In genomic region chr3:148882288-148882687, GRCh38 we compare ENCODE assay signal across 19 cellular contexts. TPM values are rescaled to one million over a fixed set of nuclear protein-coding genes. Genes with fewer than 3 reads are reported as not detected.
A peak's percentile ranks its signal among the peaks of the same experiment; 100 is the strongest.
DNase-seq lines count a peak whose midpoint lies in the region; ATAC-seq and TF ChIP-seq lines count a peak whose summit lies in the region.
"Had no signal": no experiment of that assay in that cellular context is flagged by ENCODE, and none has a peak within 500 bp of the region (broad histone marks: within the 10 kb centered on the region; RNA-seq: fewer than 3 reads in every experiment).

No MANE protein-coding gene starts in this region.

- no peaks in the 10 kb centered on the region for H3K9me3 Mint-ChIP-seq in activated CD8-positive, alpha-beta memory T cell treated with anti-CD3 and anti-CD28 coated beads, Interleukin-2, amount 10 ng/mL, durations not matched to agents 7 days and 5 days (ENCODE audit: low read depth)
- no peaks in the 10 kb centered on the region for H3K9me3 Mint-ChIP-seq in nephron progenitor cell
- H3K9me3 Mint-ChIP-seq: activated naive CD4-positive, alpha-beta T cell treated with anti-CD3 and anti-CD28 coated beads, Interleukin-2, amount 10 ng/mL, durations not matched to agents 7 days and 5 days; stimulated activated memory B cell treated with anti-CD40 and anti-IgM and Interleukin-4, amounts not matched to agents 10 μg/mL and 1 μg/mL and 100 μg/mL, for 72 hours had no signal

- TF ChIP-seq CTCF in nephron progenitor cell (IDR thresholded peaks at IDR 0.05) = no peak

- ATAC-seq in activated CD8-positive, alpha-beta memory T cell treated with anti-CD3 and anti-CD28 coated beads, Interleukin-2, amount 10 ng/mL, durations not matched to agents 7 days and 5 days = no peak
- no peak for ATAC-seq in sciatic nerve
- ATAC-seq: foreskin keratinocyte; psoas muscle; stimulated activated memory B cell treated with anti-CD40 and anti-IgM and Interleukin-4, amounts not matched to agents 10 μg/mL and 1 μg/mL and 100 μg/mL, for 72 hours had no signal

- H3K27me3 Mint-ChIP-seq in activated CD8-positive, alpha-beta memory T cell treated with anti-CD3 and anti-CD28 coated beads, Interleukin-2, amount 10 ng/mL, durations not matched to agents 7 days and 5 days = peaks cover 20% of the 10 kb centered on the region
- no peaks in the 10 kb centered on the region for H3K27me3 Mint-ChIP-seq in nephron progenitor cell (ENCODE audit: low read depth, poor library complexity)

- no peak overlapping the region for H3K4me3 Mint-ChIP-seq in activated CD8-positive, alpha-beta memory T cell treated with anti-CD3 and anti-CD28 coated beads, Interleukin-2, amount 10 ng/mL, durations not matched to agents 7 days and 5 days
- H3K4me3 Mint-ChIP-seq in nephron progenitor cell = no peak overlapping the region
- H3K4me3 Mint-ChIP-seq: activated naive CD4-positive, alpha-beta T cell treated with anti-CD3 and anti-CD28 coated beads, Interleukin-2, amount 10 ng/mL, durations not matched to agents 7 days and 5 days; stimulated activated memory B cell treated with anti-CD40 and anti-IgM and Interleukin-4, amounts not matched to agents 10 μg/mL and 1 μg/mL and 100 μg/mL, for 72 hours had no signal

- no peaks in the 10 kb centered on the region for H3K4me1 Mint-ChIP-seq in activated CD8-positive, alpha-beta memory T cell treated with anti-CD3 and anti-CD28 coated beads, Interleukin-2, amount 10 ng/mL, durations not matched to agents 7 days and 5 days
- peaks cover 15% of the 10 kb centered on the region for H3K4me1 Mint-ChIP-seq in nephron progenitor cell
- H3K4me1 Mint-ChIP-seq: activated naive CD4-positive, alpha-beta T cell treated with anti-CD3 and anti-CD28 coated beads, Interleukin-2, amount 10 ng/mL, durations not matched to agents 7 days and 5 days; stimulated activated memory B cell treated with anti-CD40 and anti-IgM and Interleukin-4, amounts not matched to agents 10 μg/mL and 1 μg/mL and 100 μg/mL, for 72 hours had no signal

- intact Hi-C loops in sciatic nerve (cut with DNase I) = no loop called here

- DNase-seq in DMS153 (lab: John Stamatoyannopoulos, UW) (peak; percentile 14), M059J (ENCODE audit: low read depth) (peak; percentile 50), amniotic epithelial cell (ENCODE audit: low read depth) (peak; percentile 49), iris pigment epithelial cell (ENCODE audit: low read depth) (peak; percentile 88), NCI-H226 (no peak), sciatic nerve (ENCODE audit: low spot score) (no peak), nephron progenitor cell (no peak)
- DNase-seq in activated CD8-positive, alpha-beta memory T cell treated with anti-CD3 and anti-CD28 coated beads, Interleukin-2, amount 10 ng/mL, durations not matched to agents 7 days and 5 days = no peak
- DNase-seq: activated naive CD4-positive, alpha-beta T cell treated with anti-CD3 and anti-CD28 coated beads, Interleukin-2, amount 10 ng/mL, durations not matched to agents 7 days and 5 days; AML-193; foreskin keratinocyte; islet precursor cell; NK-92 treated with Interleukin-12 subunit alpha and Interleukin-12 subunit beta, amount 100 ng/mL, for 24 hours; psoas muscle; stimulated activated CD4-positive, alpha-beta T cell treated with anti-CD3 and anti-CD28 coated beads, Interleukin-4, amount 100 ng/mL, for 1 hour had no signal

- CTCF ChIA-PET in activated CD8-positive, alpha-beta memory T cell treated with anti-CD3 and anti-CD28 coated beads, Interleukin-2, amount 10 ng/mL, durations not matched to agents 7 days and 5 days (lab: Charles Lee) = interaction anchor here (1.2 kb wide), 1 partner anchor 21 kb away, joined by 3 read pairs; no protein-coding TSS in a partner anchor

- no peaks in the 10 kb centered on the region for H3K36me3 Mint-ChIP-seq in activated CD8-positive, alpha-beta memory T cell treated with anti-CD3 and anti-CD28 coated beads, Interleukin-2, amount 10 ng/mL, durations not matched to agents 7 days and 5 days
- H3K36me3 Mint-ChIP-seq in nephron progenitor cell (ENCODE audit: low read depth) = no peaks in the 10 kb centered on the region
- H3K36me3 Mint-ChIP-seq: activated naive CD4-positive, alpha-beta T cell treated with anti-CD3 and anti-CD28 coated beads, Interleukin-2, amount 10 ng/mL, durations not matched to agents 7 days and 5 days; stimulated activated memory B cell treated with anti-CD40 and anti-IgM and Interleukin-4, amounts not matched to agents 10 μg/mL and 1 μg/mL and 100 μg/mL, for 72 hours had no signal

- no peak overlapping the region for H3K27ac Mint-ChIP-seq in activated CD8-positive, alpha-beta memory T cell treated with anti-CD3 and anti-CD28 coated beads, Interleukin-2, amount 10 ng/mL, durations not matched to agents 7 days and 5 days
- no peak overlapping the region for H3K27ac Mint-ChIP-seq in nephron progenitor cell
- H3K27ac Mint-ChIP-seq: activated naive CD4-positive, alpha-beta T cell treated with anti-CD3 and anti-CD28 coated beads, Interleukin-2, amount 10 ng/mL, durations not matched to agents 7 days and 5 days; stimulated activated memory B cell treated with anti-CD40 and anti-IgM and Interleukin-4, amounts not matched to agents 10 μg/mL and 1 μg/mL and 100 μg/mL, for 72 hours had no signal

RNA-seq across cellular contexts. Expression of gene CPA3, which starts 17.2 kb away (rescaled TPM):
- 0.17 and 0.30 TPM in 2 replicates for total RNA-seq in M059J (2014; rRNA removed; shearing (Covaris generic))
- not detected for total RNA-seq in activated CD8-positive, alpha-beta memory T cell treated with anti-CD3 and anti-CD28 coated beads, Interleukin-2, amount 10 ng/mL, durations not matched to agents 7 days and 5 days
- 10.3 TPM for total RNA-seq in sciatic nerve
- total RNA-seq: activated CD8-positive, alpha-beta memory T cell treated with anti-CD3 and anti-CD28 coated beads for 36 hours; foreskin keratinocyte; H4; SK-MEL-5 had no signal

RNA-seq across cellular contexts. Expression of gene CPB1, which starts 54.7 kb away (rescaled TPM):
- total RNA-seq in M059J (2014; rRNA removed; shearing (Covaris generic)) = not detected in 2 replicates
- not detected for total RNA-seq in activated CD8-positive, alpha-beta memory T cell treated with anti-CD3 and anti-CD28 coated beads, Interleukin-2, amount 10 ng/mL, durations not matched to agents 7 days and 5 days
- 5.0 TPM for total RNA-seq in sciatic nerve
- total RNA-seq: activated CD8-positive, alpha-beta memory T cell treated with anti-CD3 and anti-CD28 coated beads for 36 hours; foreskin keratinocyte; H4; SK-MEL-5 had no signal

Comparison
In these comparisons a context has a peak if more than half of its experiments do, and no peak if none do; other contexts are left out.
1. DNase-seq: peak in DMS153 (single experiment), M059J (single experiment), amniotic epithelial cell (single experiment) and iris pigment epithelial cell (single experiment); none in NCI-H226 (single experiment), activated CD8-positive, alpha-beta memory T cell treated with anti-CD3 and anti-CD28 coated beads, Interleukin-2, amount 10 ng/mL, durations not matched to agents 7 days and 5 days (single experiment), sciatic nerve (single experiment) and nephron progenitor cell (single experiment).